ENCODE assay signal across 12 cellular contexts in genomic region chr15:48596415-48596814, GRCh38. TPM values are rescaled to one million over a fixed set of nuclear protein-coding genes. Genes with fewer than 3 reads are reported as not detected.
DNase-seq lines count a peak whose midpoint lies in the region; ATAC-seq and TF ChIP-seq lines count a peak whose summit lies in the region.
"Had no signal": no experiment of that assay in that cellular context is flagged by ENCODE, and none has a peak within 500 bp of the region (broad histone marks: within the 10 kb centered on the region; RNA-seq: fewer than 3 reads in every experiment).

No MANE protein-coding gene starts in this region.

- no peaks in the 10 kb centered on the region for H3K36me3 Mint-ChIP-seq in activated CD4-positive, alpha-beta T cell treated with anti-CD3 and anti-CD28 coated beads for 36 hours (ENCODE audit: low read depth)
- H3K36me3 Mint-ChIP-seq in progenitor cell of endocrine pancreas (ENCODE audit: insufficient read depth), result no peaks in the 10 kb centered on the region

- H3K4me3 ChIP-seq in fibroblast of pulmonary artery (replicated peaks; ENCODE audit: low read depth, low read length), result no peak overlapping the region
- H3K4me3 ChIP-seq: transverse colon had no signal

- no peaks in the 10 kb centered on the region for H3K4me1 Mint-ChIP-seq in activated CD4-positive, alpha-beta T cell treated with anti-CD3 and anti-CD28 coated beads for 36 hours
- H3K4me1 Mint-ChIP-seq in progenitor cell of endocrine pancreas (ENCODE audit: low read depth), result peaks cover 5% of the 10 kb centered on the region

- no peaks in the 10 kb centered on the region for H3K27me3 Mint-ChIP-seq in activated CD4-positive, alpha-beta T cell treated with anti-CD3 and anti-CD28 coated beads for 36 hours
- no peaks in the 10 kb centered on the region for H3K27me3 Mint-ChIP-seq in progenitor cell of endocrine pancreas

- DNase-seq in fibroblast of pulmonary artery (ENCODE audit: low read depth), result peak; percentile 29
- DNase-seq in mesenteric fat pad (ENCODE audit: low spot score), result no peak
- DNase-seq in activated CD4-positive, alpha-beta T cell treated with anti-CD3 and anti-CD28 coated beads for 36 hours, result no peak
- no peak for DNase-seq in progenitor cell of endocrine pancreas (ENCODE audit: low spot score, unreplicated experiment)
- DNase-seq: activated CD4-positive, alpha-beta T cell treated with anti-CD3 and anti-CD28 coated beads for 1 hour; NCI-H1092; NCI-H748 treated with DMSO at 0.1 percent for 48 hours; transverse colon had no signal

- no peaks in the 10 kb centered on the region for H3K9me3 Mint-ChIP-seq in activated CD4-positive, alpha-beta T cell treated with anti-CD3 and anti-CD28 coated beads for 36 hours (ENCODE audit: low read depth)
- H3K9me3 Mint-ChIP-seq in progenitor cell of endocrine pancreas (ENCODE audit: low read depth), result no peaks in the 10 kb centered on the region

- ATAC-seq in GM18499 (IDR thresholded peaks at IDR 0.05; ENCODE audit: insufficient read depth, unreplicated experiment) (peak; percentile 39), GM21447 (IDR thresholded peaks at IDR 0.05; ENCODE audit: unreplicated experiment) (peak; percentile 65), HG03108 (IDR thresholded peaks at IDR 0.05; ENCODE audit: unreplicated experiment) (peak; percentile 37), HG03175 (IDR thresholded peaks at IDR 0.05; ENCODE audit: unreplicated experiment) (no peak)
- ATAC-seq in activated CD4-positive, alpha-beta T cell treated with anti-CD3 and anti-CD28 coated beads for 36 hours, result no peak

- CTCF ChIA-PET in activated CD4-positive, alpha-beta T cell treated with anti-CD3 and anti-CD28 coated beads for 36 hours (lab: Charles Lee), result no interaction called here

- no peak overlapping the region for H3K27ac Mint-ChIP-seq in activated CD4-positive, alpha-beta T cell treated with anti-CD3 and anti-CD28 coated beads for 36 hours
- H3K27ac Mint-ChIP-seq in progenitor cell of endocrine pancreas, result no peak overlapping the region

- no peak for TF ChIP-seq CTCF in fibroblast of pulmonary artery (IDR thresholded peaks at IDR 0.05; ENCODE audit: low read length, missing control alignments)
- no peak for TF ChIP-seq CTCF in progenitor cell of endocrine pancreas (IDR thresholded peaks at IDR 0.05; ENCODE audit: unreplicated experiment)

- intact Hi-C loops in activated CD4-positive, alpha-beta T cell treated with anti-CD3 and anti-CD28 coated beads for 36 hours (cut with DNase I, micrococcal nuclease), result loop anchor here in 1 of 2 experiments (10.0 kb wide), 1 partner anchor 62 kb away; no protein-coding TSS in a partner anchor

- H3K4me3 Mint-ChIP-seq in activated CD4-positive, alpha-beta T cell treated with anti-CD3 and anti-CD28 coated beads for 36 hours, result no peak overlapping the region
- no peak overlapping the region for H3K4me3 Mint-ChIP-seq in progenitor cell of endocrine pancreas (ENCODE audit: low read depth)

- POLR2A ChIA-PET in activated CD4-positive, alpha-beta T cell treated with anti-CD3 and anti-CD28 coated beads for 36 hours (lab: Charles Lee), result no interaction called here

RNA-seq across cellular contexts. Expression of gene FBN1, which starts 49.1 kb away (rescaled TPM):
- 297 TPM for total RNA-seq in mesenteric fat pad
- total RNA-seq in activated CD4-positive, alpha-beta T cell treated with anti-CD3 and anti-CD28 coated beads for 36 hours, result under 1 TPM; 0.56 to 0.59 TPM
- total RNA-seq in progenitor cell of endocrine pancreas, result 3.3 and 3.9 TPM in 2 replicates

Comparison
In these comparisons a context has a peak if more than half of its experiments do, and no peak if none do; other contexts are left out.
1. ATAC-seq: peak in GM18499 (single experiment), GM21447 (single experiment) and HG03108 (single experiment); none in activated CD4-positive, alpha-beta T cell treated with anti-CD3 and anti-CD28 coated beads for 36 hours (single experiment) and HG03175 (single experiment).
2. RNA of gene FBN1, which starts 49.1 kb away (total RNA-seq): 297 TPM in mesenteric fat pad (single experiment); 3.3 to 3.9 TPM in progenitor cell of endocrine pancreas and 0.56 to 0.59 TPM in activated CD4-positive, alpha-beta T cell treated with anti-CD3 and anti-CD28 coated beads for 36 hours; every median in the first group is over 10 times any median in the second.